8 cellular contexts compared by ENCODE assay signal in genomic region chr3:27590437-27591320, GRCh38.
A peak's percentile ranks its signal among the peaks of the same experiment; 100 is the strongest.
DNase-seq lines count a peak whose midpoint lies in the region; ATAC-seq, FAIRE-seq and TF ChIP-seq lines count a peak whose summit lies in the region.

No MANE protein-coding gene starts in this region.

- H3K36me3 ChIP-seq in Karpas-422 (ENCODE audit: insufficient read depth, low read length) (no peaks in the 10 kb centered on the region), GM12878 (ENCODE audit: control insufficient read depth in 2 of 2, insufficient read depth in 2 of 2, low read length in 1 of 2) (no peaks in the 10 kb centered on the region), left lung (no peaks in the 10 kb centered on the region), tibial nerve (no peaks in the 10 kb centered on the region)

- CTCF ChIA-PET in A549 (lab: Yijun Ruan, JAX) (interaction anchor here (0.8 to 1.2 kb wide), 5 partner anchors 13 to 91 kb away, joined by 3 to 4 read pairs (median 3); no protein-coding TSS in a partner anchor), GM12878 (lab: Yijun Ruan, JAX) (interaction anchor here (1.1 to 1.4 kb wide), 3 partner anchors 12 to 91 kb away, joined by 3 to 5 read pairs (median 4); no protein-coding TSS in a partner anchor)

- TF ChIP-seq EP300 in A549 (IDR thresholded peaks at IDR 0.05), result no peak
- TF ChIP-seq EP300 in GM12878 (IDR thresholded peaks at IDR 0.05; ENCODE audit: borderline replicate concordance in 1 of 2, control insufficient read depth in 1 of 2, low read depth in 2 of 2, low read length in 2 of 2), result no peak
- TF ChIP-seq EP300 in tibial nerve (IDR thresholded peaks at IDR 0.05), result peak; percentile 19 to 71

- H3K27ac ChIP-seq in A549 (peak overlapping the region; percentile 44 to 64; a peak in 4 of 6 replicates), Karpas-422 (ENCODE audit: low read length) (no peak overlapping the region), GM12878 (ENCODE audit: control insufficient read depth, insufficient read depth) (no peak overlapping the region), left lung (peak overlapping the region; percentile 69 to 78), tibial nerve (peak overlapping the region; percentile 9 to 93 (median 70))

- RAD21 ChIA-PET in GM12878 (lab: Charles Lee; ENCODE audit: unreplicated experiment), result interaction anchor here (1.1 kb wide), 1 partner anchor 91 kb away, joined by 3 read pairs; no protein-coding TSS in a partner anchor

- no peak for TF ChIP-seq POLR2A in A549 (IDR thresholded peaks at IDR 0.05; ENCODE audit: low read length)
- TF ChIP-seq POLR2A in GM12878 (IDR thresholded peaks at IDR 0.05; ENCODE audit: low read depth, low read length), result no peak
- TF ChIP-seq POLR2A in tibial nerve (IDR thresholded peaks at IDR 0.05), result no peak

- peak in 1 of 2 experiments; percentile 6 for DNase-seq in A549 (ENCODE audit: low read depth in 1 of 2, low spot score in 1 of 2)
- DNase-seq in Karpas-422, result no peak
- no peak for DNase-seq in GM12878 (ENCODE audit: low read depth, low spot score)
- DNase-seq in left lung, result no peak
- peak in 1 of 2 donors; percentile 24 for DNase-seq in tibial nerve (ENCODE audit: low spot score in 2 of 2)
- no peak for DNase-seq in NCI-H2029 treated with DMSO at 0.1 percent for 48 hours (lab: John Stamatoyannopoulos, UW)
- DNase-seq in GOT3 (lab: John Stamatoyannopoulos, UW), result no peak

- intact Hi-C loops in GM12878 (cut with micrococcal nuclease; ENCODE audit: unreplicated experiment) (no loop called here), left lung (cut with DNase I) (no loop called here)

- H3K4me3 ChIP-seq in A549 (no peak overlapping the region), Karpas-422 (ENCODE audit: low read length) (no peak overlapping the region), GM12878 (no peak overlapping the region), left lung (no peak overlapping the region), tibial nerve (peak overlapping the region in 2 of 4 donors; percentile 6 to 15)

- H3K79me2 ChIP-seq in Karpas-422 (ENCODE audit: low read length) (no peaks in the 10 kb centered on the region), GM12878 (ENCODE audit: control insufficient read depth, insufficient read depth, low read length) (no peaks in the 10 kb centered on the region)

- SMC1A ChIA-PET in GM12878 (lab: Charles Lee; ENCODE audit: uncharacterized antibody, unreplicated experiment), result interaction anchor here (0.6 to 2.2 kb wide), 7 partner anchors 8 to 279 kb away, joined by 3 to 8 read pairs (median 4); no protein-coding TSS in a partner anchor

- peak overlapping the region; percentile 49; the same call in 1 of the 2 replicates for H2AFZ ChIP-seq in Karpas-422 (ENCODE audit: low read length)
- no peak overlapping the region; the same call in 1 of the 2 replicates for H2AFZ ChIP-seq in GM12878 (ENCODE audit: control insufficient read depth, low read depth, low read length)

- TF ChIP-seq CTCF in A549 (IDR thresholded peaks at IDR 0.05), result no peak
- no peak for TF ChIP-seq CTCF in GM12878 (IDR thresholded peaks at IDR 0.05 in 2 of 3, conservative IDR thresholded peaks at IDR 0.05 in 1 of 3; ENCODE audit: control insufficient read depth in 2 of 3, extremely low read depth in 1 of 3, insufficient read depth in 1 of 3, low read depth in 3 of 3, low read length in 3 of 3)
- no peak for TF ChIP-seq CTCF in left lung (IDR thresholded peaks at IDR 0.05)
- no peak for TF ChIP-seq CTCF in tibial nerve (IDR thresholded peaks at IDR 0.05)

- BruUV-seq in GM12878 (replicated peaks; lab: Mats Ljungman, UMichigan), result no TSS peak

- WGBS in A549 (ENCODE audit: missing lambda C conversion rate), result 38% methylated on average over 5 of the region's 5 CpGs
- 8% methylated on average over 5 of the region's 5 CpGs for WGBS in GM12878 (ENCODE audit: insufficient coverage, insufficient replicate concordance, low lambda C conversion rate, missing lambda C conversion rate)
- WGBS in tibial nerve, 2 donors, result 3% methylated on average over 5 of the region's 5 CpGs

- H3K4me2 ChIP-seq in A549 (peak overlapping the region; percentile 26; the same call in 2 of the 3 replicates), Karpas-422 (ENCODE audit: low read depth, low read length, poor library complexity, severe bottlenecking) (no peak overlapping the region), GM12878 (ENCODE audit: control insufficient read depth, insufficient read depth) (0 out of 2 replicates have a peak overlapping the region, but pooled peaks have one; percentile 60)

- H3K27me3 ChIP-seq in Karpas-422 (ENCODE audit: low read length), result no peaks in the 10 kb centered on the region
- no peaks in the 10 kb centered on the region; a peak in 1 of 4 replicates for H3K27me3 ChIP-seq in GM12878 (replicated peaks in 1 of 2; ENCODE audit: control insufficient read depth in 2 of 2, insufficient read depth in 2 of 2, low read length in 1 of 2)
- H3K27me3 ChIP-seq in left lung, result no peaks in the 10 kb centered on the region
- no peaks in the 10 kb centered on the region for H3K27me3 ChIP-seq in tibial nerve

- H3K9me3 ChIP-seq in A549 (no peaks in the 10 kb centered on the region), Karpas-422 (ENCODE audit: low read length) (no peaks in the 10 kb centered on the region), GM12878 (replicated peaks; ENCODE audit: control insufficient read depth, insufficient read depth, low read length) (no peaks in the 10 kb centered on the region), left lung (no peaks in the 10 kb centered on the region), tibial nerve (no peaks in the 10 kb centered on the region)

- no peak for TF ChIP-seq RAD21 in A549 (conservative IDR thresholded peaks at IDR 0.05 in 1 of 2, IDR thresholded peaks at IDR 0.05 in 1 of 2)
- TF ChIP-seq RAD21 in GM12878 (IDR thresholded peaks at IDR 0.05; ENCODE audit: insufficient read depth, low read depth, low read length), result no peak

- POLR2A ChIA-PET in A549 (lab: Yijun Ruan, JAX) (interaction anchor here (0.6 to 1.2 kb wide), 3 partner anchors 42 to 106 kb away, joined by 3 to 5 read pairs (median 4); partner anchors contain the start of gene SLC4A7), GM12878 (lab: Charles Lee) (interaction anchor here (0.5 kb wide), 1 partner anchor 128 kb away, joined by 5 read pairs; no protein-coding TSS in a partner anchor)

- in situ Hi-C loops in GM12878 (cut with MboI), result no loop called here

- H4K20me1 ChIP-seq in Karpas-422 (ENCODE audit: insufficient read depth, low read depth, low read length) (no peaks in the 10 kb centered on the region), GM12878 (ENCODE audit: control insufficient read depth, insufficient read depth) (no peaks in the 10 kb centered on the region)

- H3K9ac ChIP-seq in Karpas-422 (ENCODE audit: low read length), result no peak overlapping the region
- H3K9ac ChIP-seq in GM12878 (ENCODE audit: control insufficient read depth, insufficient read depth, low read length), result no peak overlapping the region

- H3K4me1 ChIP-seq in A549, result peaks cover 27% of the 10 kb centered on the region
- H3K4me1 ChIP-seq in Karpas-422 (ENCODE audit: low read length), result no peaks in the 10 kb centered on the region; the same call in 1 of the 2 replicates
- H3K4me1 ChIP-seq in GM12878 (ENCODE audit: control insufficient read depth, insufficient read depth, low read length), result peaks cover 16% of the 10 kb centered on the region
- H3K4me1 ChIP-seq in left lung, result peaks cover 6 to 31% of the 10 kb centered on the region in 2 donors
- H3K4me1 ChIP-seq in tibial nerve, result peaks cover 0 to 44% (median 28%) of the 10 kb centered on the region in 4 donors

- ATAC-seq in A549, result 0 out of 6 replicates have a peak, but pooled peaks of 1 of the 2 experiments have one; percentile 19
- peak; percentile 49 for ATAC-seq in GM12878
- ATAC-seq in left lung, result peak; percentile 59
- ATAC-seq in GM18858 (IDR thresholded peaks at IDR 0.05; ENCODE audit: unreplicated experiment), result no peak

- FAIRE-seq in A549 (lab: Jason Lieb, UNC) (no peak), GM12878 (lab: Jason Lieb, UNC) (no peak)

- no peaks in the 10 kb centered on the region for H3K9me2 ChIP-seq in Karpas-422 (replicated peaks; ENCODE audit: insufficient read depth, low read length)

TF ChIP-seq in A549, 52 proteins besides CTCF, POLR2A, EP300 and RAD21:
- peak in 1 of 2 experiments; percentile 53; a peak in 2 of 4 replicates for TF ChIP-seq CEBPB (IDR thresholded peaks at IDR 0.05)
- TF ChIP-seq ELK1 (IDR thresholded peaks at IDR 0.05; ENCODE audit: low read depth, low read length), result no peak
- TF ChIP-seq MAFK (IDR thresholded peaks at IDR 0.05; ENCODE audit: partially characterized antibody), result peak; percentile 52
- TF ChIP-seq EHMT2 (IDR thresholded peaks at IDR 0.05; ENCODE audit: low read depth), result no peak
- no peak for TF ChIP-seq KDM1A (IDR thresholded peaks at IDR 0.05; ENCODE audit: low read depth)
- no peak for TF ChIP-seq FOSL2 (IDR thresholded peaks at IDR 0.05)
- peak; percentile 10; the same call in 1 of the 2 replicates for TF ChIP-seq FOSL2 (CRISPR knock-in tag; IDR thresholded peaks at IDR 0.05)

TF ChIP-seq in GM12878, 131 proteins besides CTCF, POLR2A, EP300 and RAD21 (continues in another document):
- no peak for TF ChIP-seq ZNF592 (IDR thresholded peaks at IDR 0.05)
- 0 out of 2 replicates have a peak, but pooled peaks have one; percentile 24 for TF ChIP-seq EED (IDR thresholded peaks at IDR 0.05; ENCODE audit: low read depth)

Comparison
In these comparisons a context has a peak if more than half of its experiments do, and no peak if none do; other contexts are left out.
1. H3K27ac ChIP-seq: peak in A549 (2 of 2), left lung (2 of 2) and tibial nerve (4 of 4); none in Karpas-422 (single experiment) and GM12878 (single experiment).